In genomic region chr2:40625849-40626248, GRCh38 we compare ENCODE assay signal across 2 cellular contexts.
A peak's percentile ranks its signal among the peaks of the same experiment; 100 is the strongest.
TF ChIP-seq lines count a peak whose summit lies in the region.

No MANE protein-coding gene starts in this region.

TF ChIP-seq in IMR-90, 13 proteins besides CTCF, POLR2A, EP300 and RAD21:
- no peak for TF ChIP-seq ELK1 (IDR thresholded peaks at IDR 0.05; ENCODE audit: borderline replicate concordance, low read depth, low read length)
- peak; percentile 83; the same call in 1 of the 2 replicates for TF ChIP-seq FOS (IDR thresholded peaks at IDR 0.05; ENCODE audit: low read depth, low read length)
- peak; percentile 76 for TF ChIP-seq CEBPB (IDR thresholded peaks at IDR 0.05; ENCODE audit: low read depth, low read length)
- TF ChIP-seq RCOR1 (IDR thresholded peaks at IDR 0.05; ENCODE audit: insufficient replicate concordance, low read length): no peak
- TF ChIP-seq USF2 (IDR thresholded peaks at IDR 0.05; ENCODE audit: low read depth, low read length): peak; percentile 46; the same call in 1 of the 2 replicates
- TF ChIP-seq MAZ (IDR thresholded peaks at IDR 0.05; ENCODE audit: borderline replicate concordance, low read depth, low read length): no peak
- TF ChIP-seq MAFK (IDR thresholded peaks at IDR 0.05; ENCODE audit: low read depth, low read length): peak; percentile 18; the same call in 1 of the 2 replicates
- TF ChIP-seq RFX5 (IDR thresholded peaks at IDR 0.05; ENCODE audit: low read depth, low read length): no peak
- no peak for TF ChIP-seq NFE2L2 (IDR thresholded peaks at IDR 0.05; ENCODE audit: low read depth, low read length)
- no peak for TF ChIP-seq MXI1 (IDR thresholded peaks at IDR 0.05; ENCODE audit: borderline replicate concordance, low read depth, low read length)
- no peak for TF ChIP-seq CHD1 (IDR thresholded peaks at IDR 0.05; ENCODE audit: low read depth, low read length)
- TF ChIP-seq SMC3 (IDR thresholded peaks at IDR 0.05; ENCODE audit: low read depth, low read length): no peak
- TF ChIP-seq BHLHE40 (IDR thresholded peaks at IDR 0.05; ENCODE audit: low read depth, low read length): 0 out of 2 replicates have a peak, but pooled peaks have one; percentile 19
TF ChIP-seq in IMR-90: peak in this region for 5.

TF ChIP-seq in HepG2, 621 proteins besides CTCF, POLR2A, EP300 and RAD21 (continued from another document):
- TF ChIP-seq ZSCAN5A (CRISPR knock-in tag; IDR thresholded peaks at IDR 0.05; ENCODE audit: borderline replicate concordance) (no peak), ISL2 (CRISPR knock-in tag; IDR thresholded peaks at IDR 0.05) (no peak), CENPT (CRISPR knock-in tag; IDR thresholded peaks at IDR 0.05; ENCODE audit: low read depth) (no peak), ZNF570 (CRISPR knock-in tag; IDR thresholded peaks at IDR 0.05; ENCODE audit: borderline replicate concordance) (no peak), LCORL (IDR thresholded peaks at IDR 0.05) (no peak), LCORL (CRISPR knock-in tag; IDR thresholded peaks at IDR 0.05) (no peak), ZNF772 (CRISPR knock-in tag; IDR thresholded peaks at IDR 0.05) (no peak), ZBTB14 (CRISPR knock-in tag; IDR thresholded peaks at IDR 0.05) (no peak)
